In genomic region chr4:135120190-135120589, GRCh38 we compare ENCODE assay signal across 16 cellular contexts.
A peak's percentile ranks its signal among the peaks of the same experiment; 100 is the strongest.
DNase-seq lines count a peak whose midpoint lies in the region; TF ChIP-seq lines count a peak whose summit lies in the region.
"Had no signal": no experiment of that assay in that cellular context is flagged by ENCODE, and none has a peak within 500 bp of the region (broad histone marks: within the 10 kb centered on the region; RNA-seq: fewer than 3 reads in every experiment).

No MANE protein-coding gene starts in this region.

- DNase-seq in EL (peak; percentile 8), NCI-H460 (ENCODE audit: extremely low read depth, low read depth) (peak; percentile 63), brain microvascular endothelial cell (peak; percentile 35), inferior parietal cortex (ENCODE audit: extremely low spot score) (peak; percentile 13), middle frontal gyrus (ENCODE audit: extremely low spot score, low spot score) (no peak), glomerular visceral epithelial cell (ENCODE audit: extremely low spot score) (no peak)
- no peak for DNase-seq in stimulated activated naive CD4-positive, alpha-beta T cell (lab: John Stamatoyannopoulos, UW)
- DNase-seq: ACHN; CD4-positive, alpha-beta T cell; DMS79; GDM1; GM23248; Kasumi-1; NCI-H1436; NCI-H446 treated with DMSO at 0.1 percent for 48 hours; SHP77 treated with DMSO at 0.1 percent for 48 hours had no signal

- H3K4me3 ChIP-seq in brain microvascular endothelial cell (ENCODE audit: low read depth, low read length) = no peak overlapping the region
- H3K4me3 ChIP-seq: GM23248 had no signal

- in situ Hi-C loops in brain microvascular endothelial cell (cut with HindIII; ENCODE audit: low pct_ligation_motif_present, low sequenced_read_pairs) = no loop called here

- no peak for TF ChIP-seq CTCF in brain microvascular endothelial cell (IDR thresholded peaks at IDR 0.05; ENCODE audit: low read depth, low read length, missing control alignments)

- H3K36me3 ChIP-seq in brain microvascular endothelial cell (replicated peaks) = no peaks in the 10 kb centered on the region

- H3K27me3 ChIP-seq in brain microvascular endothelial cell (replicated peaks) = no peaks in the 10 kb centered on the region

- H3K27ac ChIP-seq in brain microvascular endothelial cell = no peak overlapping the region
- H3K27ac ChIP-seq: GM23248 had no signal

Comparison
In these comparisons a context has a peak if more than half of its experiments do, and no peak if none do; other contexts are left out.
1. DNase-seq: peak in EL (single experiment), NCI-H460 (single experiment), brain microvascular endothelial cell (single experiment) and inferior parietal cortex (single experiment); none in stimulated activated naive CD4-positive, alpha-beta T cell (0 of 6), middle frontal gyrus (single experiment) and glomerular visceral epithelial cell (single experiment).